Comparison of ENCODE assay signal across 18 cellular contexts in genomic region chr6:102023977-102024657, GRCh38.
DNase-seq lines count a peak whose midpoint lies in the region; ATAC-seq and TF ChIP-seq lines count a peak whose summit lies in the region.
"Had no signal": no experiment of that assay in that cellular context is flagged by ENCODE, and none has a peak within 500 bp of the region (broad histone marks: within the 10 kb centered on the region; RNA-seq: fewer than 3 reads in every experiment).

No MANE protein-coding gene starts in this region.

- H4K20me1 ChIP-seq in HCT116 (ENCODE audit: insufficient read depth) = no peaks in the 10 kb centered on the region
- H4K20me1 ChIP-seq: BLaER1 treated with 17β-estradiol and CSF1 and Interleukin-3, amounts not matched to agents 10 nM and 100 nM had no signal

- H3K36me3 ChIP-seq in HCT116 (ENCODE audit: control insufficient read depth in 1 of 2, insufficient read depth in 2 of 2, low read length in 2 of 2) = no peaks in the 10 kb centered on the region
- no peaks in the 10 kb centered on the region for H3K36me3 ChIP-seq in esophagus muscularis mucosa
- H3K36me3 ChIP-seq: BLaER1 treated with 17β-estradiol and CSF1 and Interleukin-3, amounts not matched to agents 10 nM and 100 nM had no signal

- H3K27me3 ChIP-seq in HCT116 (ENCODE audit: insufficient read depth, low read length) (no peaks in the 10 kb centered on the region), esophagus muscularis mucosa (no peaks in the 10 kb centered on the region)
- H3K27me3 ChIP-seq: BLaER1 treated with 17β-estradiol and CSF1 and Interleukin-3, amounts not matched to agents 10 nM and 100 nM had no signal

- TF ChIP-seq CTCF in HCT116 (IDR thresholded peaks at IDR 0.05 in 2 of 3, conservative IDR thresholded peaks at IDR 0.05 in 1 of 3; ENCODE audit: borderline replicate concordance in 1 of 3, insufficient read depth in 1 of 3, low read depth in 2 of 3, low read length in 2 of 3) (no peak), esophagus muscularis mucosa (IDR thresholded peaks at IDR 0.05) (no peak)

- 89% methylated on average over 3 of the region's 3 CpGs for WGBS in esophagus muscularis mucosa

- POLR2A ChIA-PET in HCT116 (lab: Charles Lee) = no interaction called here

- H3K9ac ChIP-seq in HCT116 (ENCODE audit: low read length) = no peak overlapping the region
- H3K9ac ChIP-seq: BLaER1 treated with 17β-estradiol and CSF1 and Interleukin-3, amounts not matched to agents 10 nM and 100 nM had no signal

- RAD21 ChIA-PET in HCT116 (lab: Charles Lee; ENCODE audit: low non-redundant PET in 1 of 2, low total read pairs in 2 of 2, uncharacterized antibody in 2 of 2, unreplicated experiment in 2 of 2) = no interaction called here

- H3K4me1 ChIP-seq in HCT116 (ENCODE audit: control insufficient read depth in 1 of 2, insufficient read depth in 2 of 2, low read length in 2 of 2) = no peaks in the 10 kb centered on the region
- H3K4me1 ChIP-seq in esophagus muscularis mucosa = no peaks in the 10 kb centered on the region
- H3K4me1 ChIP-seq: BLaER1 treated with 17β-estradiol and CSF1 and Interleukin-3, amounts not matched to agents 10 nM and 100 nM had no signal

- TF ChIP-seq POLR2A in HCT116 (IDR thresholded peaks at IDR 0.05; ENCODE audit: borderline replicate concordance, extremely low read depth, insufficient read depth, insufficient read length) (no peak), esophagus muscularis mucosa (IDR thresholded peaks at IDR 0.05; ENCODE audit: low read depth) (no peak)

- TF ChIP-seq RAD21 in HCT116 (IDR thresholded peaks at IDR 0.05; ENCODE audit: low read depth) = no peak

- H3K4me3 ChIP-seq in HCT116 (replicated peaks in 1 of 2; ENCODE audit: low read depth in 1 of 2, low read length in 2 of 2) (no peak overlapping the region), esophagus muscularis mucosa (no peak overlapping the region)
- H3K4me3 ChIP-seq: BLaER1 treated with 17β-estradiol and CSF1 and Interleukin-3, amounts not matched to agents 10 nM and 100 nM had no signal

- H3K27ac ChIP-seq in HCT116 (ENCODE audit: low read depth, low read length) (no peak overlapping the region), esophagus muscularis mucosa (replicated peaks in 1 of 4) (no peak overlapping the region)
- H3K27ac ChIP-seq: BLaER1 treated with 17β-estradiol and CSF1 and Interleukin-3, amounts not matched to agents 10 nM and 100 nM had no signal

- H3K79me2 ChIP-seq in HCT116 (ENCODE audit: insufficient read depth, low read length) = no peaks in the 10 kb centered on the region

- H3K9me3 ChIP-seq in HCT116 (ENCODE audit: control insufficient read depth in 1 of 2, insufficient read depth in 1 of 2, low read depth in 1 of 2, low read length in 2 of 2) (no peaks in the 10 kb centered on the region), esophagus muscularis mucosa (no peaks in the 10 kb centered on the region)
- H3K9me3 ChIP-seq: BLaER1 treated with 17β-estradiol and CSF1 and Interleukin-3, amounts not matched to agents 10 nM and 100 nM had no signal

- CTCF ChIA-PET in HCT116 (lab: Charles Lee) = no interaction called here

- H3K4me2 ChIP-seq in HCT116 (ENCODE audit: low read length) = no peak overlapping the region
- H3K4me2 ChIP-seq: BLaER1 treated with 17β-estradiol and CSF1 and Interleukin-3, amounts not matched to agents 10 nM and 100 nM had no signal

- peak overlapping the region; percentile 10 for H2AFZ ChIP-seq in HCT116 (ENCODE audit: low read depth, low read length, poor library complexity, severe bottlenecking)

- TF ChIP-seq EP300 in esophagus muscularis mucosa (IDR thresholded peaks at IDR 0.05) = no peak

- BruUV-seq in HCT116 (replicated peaks; lab: Mats Ljungman, UMichigan) = no TSS peak

- intact Hi-C loops in left ventricle myocardium superior (cut with micrococcal nuclease) = no loop called here
- intact Hi-C loops in left cardiac atrium (cut with DNase I) = no loop called here
- intact Hi-C loops in HCT116 (cut with micrococcal nuclease) = no loop called here
- intact Hi-C loops in esophagus muscularis mucosa (cut with DNase I) = no loop called here

- H3K9me2 ChIP-seq in HCT116 (ENCODE audit: insufficient read depth) = no peaks in the 10 kb centered on the region

- DNase-seq in left ventricle myocardium superior = no peak
- DNase-seq in left cardiac atrium = no peak
- no peak for DNase-seq in HCT116 (ENCODE audit: low read depth, low spot score)
- no peak for DNase-seq in left lobe of liver (ENCODE audit: low spot score)
- no peak for DNase-seq in esophagus muscularis mucosa (ENCODE audit: extremely low spot score)
- DNase-seq: Calu3; CD8-positive, alpha-beta T cell; H9; Kasumi-1; MM.1S; NCI-H1092; NCI-H146; NCI-H2227 treated with DMSO at 0.1 percent for 48 hours; NCI-H510A treated with DMSO at 0.1 percent for 48 hours; NCI-H82 had no signal

- peak; percentile 60 for ATAC-seq in left ventricle myocardium superior
- ATAC-seq in left cardiac atrium = no peak
- ATAC-seq in HCT116 = no peak
- ATAC-seq in left lobe of liver = peak; percentile 91
- no peak for ATAC-seq in GM18907 (IDR thresholded peaks at IDR 0.05; ENCODE audit: unreplicated experiment)
- ATAC-seq in HG02840 (IDR thresholded peaks at IDR 0.05; ENCODE audit: low FRiP score, unreplicated experiment) = no peak
- ATAC-seq: CD8-positive, alpha-beta T cell had no signal

TF ChIP-seq in HCT116, 20 proteins besides CTCF, POLR2A, EP300 and RAD21:
- TF ChIP-seq REST (IDR thresholded peaks at IDR 0.05; ENCODE audit: low read depth) = no peak
- TF ChIP-seq SP1 (IDR thresholded peaks at IDR 0.05; ENCODE audit: low read depth) = no peak
- TF ChIP-seq POLR2AphosphoS5 (IDR thresholded peaks at IDR 0.05; ENCODE audit: low read depth, low read length) = no peak
- TF ChIP-seq CEBPB (IDR thresholded peaks at IDR 0.05; ENCODE audit: low read depth) = no peak
- TF ChIP-seq ZBTB33 (IDR thresholded peaks at IDR 0.05; ENCODE audit: extremely low read depth, insufficient replicate concordance, low read length) = no peak
- TF ChIP-seq ZNF274 (IDR thresholded peaks at IDR 0.05; ENCODE audit: low read depth, low read length) = no peak
- no peak for TF ChIP-seq MAX (IDR thresholded peaks at IDR 0.05)
- TF ChIP-seq EZH2phosphoT487 (IDR thresholded peaks at IDR 0.05; ENCODE audit: borderline replicate concordance) = no peak
- no peak for TF ChIP-seq EZH2 (IDR thresholded peaks at IDR 0.05)
- TF ChIP-seq ELF1 (IDR thresholded peaks at IDR 0.05; ENCODE audit: borderline replicate concordance, low read depth) = no peak
- no peak for TF ChIP-seq EGR1 (IDR thresholded peaks at IDR 0.05; ENCODE audit: low read depth)
- TF ChIP-seq YY1 (IDR thresholded peaks at IDR 0.05; ENCODE audit: extremely low read depth, insufficient replicate concordance, low read depth, low read length) = no peak
- TF ChIP-seq CBX3 (IDR thresholded peaks at IDR 0.05; ENCODE audit: low read depth) = no peak

Comparison
In these comparisons a context has a peak if more than half of its experiments do, and no peak if none do; other contexts are left out.
1. ATAC-seq: peak in left ventricle myocardium superior (single experiment) and left lobe of liver (single experiment); none in left cardiac atrium (0 of 2), HCT116 (single experiment), GM18907 (single experiment) and HG02840 (single experiment).